12 cellular contexts compared by ENCODE assay signal in genomic region chr1:204491653-204492052, GRCh38. TPM values are rescaled to one million over a fixed set of nuclear protein-coding genes. Genes with fewer than 3 reads are reported as not detected.
DNase-seq lines count a peak whose midpoint lies in the region; ATAC-seq, FAIRE-seq and TF ChIP-seq lines count a peak whose summit lies in the region.
"Had no signal": no experiment of that assay in that cellular context is flagged by ENCODE, and none has a peak within 500 bp of the region (broad histone marks: within the 10 kb centered on the region; RNA-seq: fewer than 3 reads in every experiment).

No MANE protein-coding gene starts in this region.

- H3K27me3 Mint-ChIP-seq in CD8-positive, alpha-beta T cell (ENCODE audit: low read depth) = no peaks in the 10 kb centered on the region
- no peaks in the 10 kb centered on the region for H3K27me3 Mint-ChIP-seq in effector memory CD8-positive, alpha-beta T cell
- no peaks in the 10 kb centered on the region for H3K27me3 Mint-ChIP-seq in neural crest cell (ENCODE audit: low read depth)

- no peak overlapping the region for H3K4me3 Mint-ChIP-seq in CD8-positive, alpha-beta T cell
- H3K4me3 Mint-ChIP-seq in effector memory CD8-positive, alpha-beta T cell = peak overlapping the region; percentile 96 to 97
- peak overlapping the region; percentile 98 for H3K4me3 Mint-ChIP-seq in neural crest cell

- no peaks in the 10 kb centered on the region for H3K27me3 ChIP-seq in CD8-positive, alpha-beta T cell (ENCODE audit: insufficient read depth, low read length)
- no peaks in the 10 kb centered on the region for H3K27me3 ChIP-seq in effector memory CD4-positive, alpha-beta T cell (replicated peaks; ENCODE audit: control insufficient read depth, insufficient read depth, low read length, poor library complexity, severe bottlenecking)

- H3K9me3 ChIP-seq in A549 = no peaks in the 10 kb centered on the region
- no peaks in the 10 kb centered on the region for H3K9me3 ChIP-seq in CD8-positive, alpha-beta T cell (ENCODE audit: low read length)
- no peaks in the 10 kb centered on the region for H3K9me3 ChIP-seq in effector memory CD4-positive, alpha-beta T cell (ENCODE audit: control insufficient read depth, low read length)

- no peak overlapping the region for H3K4me3 ChIP-seq in A549
- H3K4me3 ChIP-seq in CD8-positive, alpha-beta T cell (ENCODE audit: low read depth, low read length) = no peak overlapping the region
- no peak overlapping the region for H3K4me3 ChIP-seq in effector memory CD4-positive, alpha-beta T cell (ENCODE audit: insufficient read depth, low read depth, low read length, poor library complexity, severe bottlenecking)
- H3K4me3 ChIP-seq: SK-N-MC had no signal

- no peak overlapping the region for H3K27ac ChIP-seq in A549
- no peak overlapping the region for H3K27ac ChIP-seq in CD8-positive, alpha-beta T cell (ENCODE audit: low read depth, low read length)
- H3K27ac ChIP-seq in effector memory CD4-positive, alpha-beta T cell (ENCODE audit: insufficient read depth, low read length, poor library complexity, severe bottlenecking) = no peak overlapping the region
- H3K27ac ChIP-seq: SK-N-MC had no signal

- no peaks in the 10 kb centered on the region for H3K9me3 Mint-ChIP-seq in CD8-positive, alpha-beta T cell
- no peaks in the 10 kb centered on the region for H3K9me3 Mint-ChIP-seq in effector memory CD8-positive, alpha-beta T cell
- no peaks in the 10 kb centered on the region for H3K9me3 Mint-ChIP-seq in neural crest cell

- H3K4me1 Mint-ChIP-seq in CD8-positive, alpha-beta T cell (ENCODE audit: low read depth) = peaks cover 63% of the 10 kb centered on the region
- peaks cover 47 to 59% of the 10 kb centered on the region in 2 donors for H3K4me1 Mint-ChIP-seq in effector memory CD8-positive, alpha-beta T cell (ENCODE audit: low read depth in 2 of 2)
- peaks cover 50% of the 10 kb centered on the region for H3K4me1 Mint-ChIP-seq in neural crest cell

- H3K27ac Mint-ChIP-seq in CD8-positive, alpha-beta T cell = peak overlapping the region; percentile 3
- peak overlapping the region; percentile 97 to 98 for H3K27ac Mint-ChIP-seq in effector memory CD8-positive, alpha-beta T cell
- no peak overlapping the region for H3K27ac Mint-ChIP-seq in neural crest cell (ENCODE audit: unreplicated experiment)

- H3K4me1 ChIP-seq in A549 = peaks cover 27% of the 10 kb centered on the region
- H3K4me1 ChIP-seq in CD8-positive, alpha-beta T cell (ENCODE audit: insufficient read depth, low read length) = peaks cover 28% of the 10 kb centered on the region
- peaks cover 21% of the 10 kb centered on the region for H3K4me1 ChIP-seq in effector memory CD4-positive, alpha-beta T cell (ENCODE audit: control insufficient read depth, insufficient read depth, low read length, poor library complexity, severe bottlenecking)

- H3K36me3 Mint-ChIP-seq in CD8-positive, alpha-beta T cell = peaks cover 23% of the 10 kb centered on the region
- H3K36me3 Mint-ChIP-seq in effector memory CD8-positive, alpha-beta T cell (ENCODE audit: insufficient read depth) = peaks cover 9% of the 10 kb centered on the region
- no peaks in the 10 kb centered on the region for H3K36me3 Mint-ChIP-seq in neural crest cell (ENCODE audit: low read depth)

- TF ChIP-seq EP300 in A549 (IDR thresholded peaks at IDR 0.05) = no peak

- POLR2A ChIA-PET in A549 (lab: Yijun Ruan, JAX) = no interaction called here
- POLR2A ChIA-PET in CD8-positive, alpha-beta T cell (lab: Charles Lee) = interaction anchor here (5.3 kb wide), 1 partner anchor 15 kb away, joined by 38 read pairs; no protein-coding TSS in a partner anchor

- DNase-seq in A549 (ENCODE audit: low read depth in 1 of 2, low spot score in 1 of 2) (no peak), neural crest cell (ENCODE audit: low read depth, low spot score) (no peak), activated gamma-delta T cell treated with Interleukin-2 at 50 U/mL for 16 hours (no peak), GF-D8 (lab: John Stamatoyannopoulos, UW) (no peak)
- no peak for DNase-seq in CD8-positive, alpha-beta T cell
- no peak for DNase-seq in effector memory CD8-positive, alpha-beta T cell
- DNase-seq in effector memory CD4-positive, alpha-beta T cell = no peak
- DNase-seq: kidney, NCI-H1930, NCI-H774 had no signal

- CTCF ChIA-PET in A549 (lab: Yijun Ruan, JAX) = interaction anchor here (0.6 to 20.5 kb wide), 7 partner anchors 12 to 1212 kb away, joined by 3 to 530 read pairs (median 5); no protein-coding TSS in a partner anchor
- CTCF ChIA-PET in CD8-positive, alpha-beta T cell (lab: Charles Lee) = interaction anchor here (0.6 to 36.4 kb wide), 3 partner anchors 13 to 1229 kb away, joined by 4 to 1205 read pairs (median 83); no protein-coding TSS in a partner anchor

- TF ChIP-seq POLR2A in A549 (IDR thresholded peaks at IDR 0.05; ENCODE audit: low read length) = no peak

- ATAC-seq in A549 = no peak
- no peak for ATAC-seq in CD8-positive, alpha-beta T cell
- no peak for ATAC-seq in effector memory CD8-positive, alpha-beta T cell (replicated peaks)
- no peak for ATAC-seq in HG02840 (IDR thresholded peaks at IDR 0.05; ENCODE audit: low FRiP score, unreplicated experiment)

- TF ChIP-seq CTCF in A549 (IDR thresholded peaks at IDR 0.05) (no peak), neural crest cell (conservative IDR thresholded peaks at IDR 0.05) (no peak)
- TF ChIP-seq CTCF in CD8-positive, alpha-beta T cell (IDR thresholded peaks at IDR 0.05) = no peak

- FAIRE-seq in A549 (lab: Jason Lieb, UNC) = no peak
- FAIRE-seq: kidney had no signal

- peak overlapping the region; percentile 94; the same call in 1 of the 3 replicates for H3K4me2 ChIP-seq in A549

- no peaks in the 10 kb centered on the region for H3K36me3 ChIP-seq in CD8-positive, alpha-beta T cell (ENCODE audit: insufficient read depth, low read length)
- H3K36me3 ChIP-seq in effector memory CD4-positive, alpha-beta T cell (ENCODE audit: control insufficient read depth, insufficient read depth, low read length) = no peaks in the 10 kb centered on the region

- intact Hi-C loops in CD8-positive, alpha-beta T cell (cut with DNase I, micrococcal nuclease) = loop anchor here in 1 of 2 experiments (5.0 to 10.0 kb wide), 2 partner anchors 316 to 327 kb away; partner anchors contain the start of gene REN

- no peak for TF ChIP-seq RAD21 in A549 (conservative IDR thresholded peaks at IDR 0.05 in 1 of 2, IDR thresholded peaks at IDR 0.05 in 1 of 2)

TF ChIP-seq in A549, 52 proteins besides CTCF, POLR2A, EP300 and RAD21:
- TF ChIP-seq MAFK (IDR thresholded peaks at IDR 0.05; ENCODE audit: partially characterized antibody) (peak; percentile 91), RCOR1 (IDR thresholded peaks at IDR 0.05; ENCODE audit: low read depth, low read length) (no peak)

RNA-seq across cellular contexts. Expression of gene PIK3C2B, which starts 3.0 kb away (rescaled TPM):
- polyA plus RNA-seq in A549 (2011; rRNA removed) (9.2 and 13.0 TPM in 2 replicates), A549 (2017; fragmentation: RNase III; extraction: RNeasy Plus Mini Kit Qiagen cat#74134 plus additional on column Dnase treatment) (9.0 to 9.7 TPM (median 9.4 TPM) in 3 replicates)
- polyA plus RNA-seq in A549 (2012; cell fraction: cytosol; rRNA removed) = 10.0 and 12.9 TPM in 2 replicates
- polyA plus RNA-seq in A549 (2012; cell fraction: nucleus; rRNA removed) = 23.4 and 28.2 TPM in 2 replicates
- polyA minus RNA-seq in A549 (2011; rRNA and poly(A)+ RNA removed) = 25.3 and 29.0 TPM in 2 replicates
- 10 to 100 TPM; 32.2 to 32.6 TPM for total RNA-seq in CD8-positive, alpha-beta T cell
- 70.5 and 71.7 TPM in 2 replicates for total RNA-seq in neural crest cell

RNA-seq across cellular contexts. Expression of gene MDM4, which starts 24.6 kb away (rescaled TPM):
- polyA plus RNA-seq in A549 (2011; rRNA removed) (38.9 and 48.9 TPM in 2 replicates), A549 (2017; fragmentation: RNase III; extraction: RNeasy Plus Mini Kit Qiagen cat#74134 plus additional on column Dnase treatment) (4.6 to 5.7 TPM (median 5.7 TPM) in 3 replicates)
- polyA plus RNA-seq in A549 (2012; cell fraction: cytosol; rRNA removed) = 2.7 and 3.4 TPM in 2 replicates
- 11.4 and 22.1 TPM in 2 replicates for polyA plus RNA-seq in A549 (2012; cell fraction: nucleus; rRNA removed)
- polyA minus RNA-seq in A549 (2011; rRNA and poly(A)+ RNA removed) = 55.7 and 61.1 TPM in 2 replicates
- total RNA-seq in CD8-positive, alpha-beta T cell = 100 to 1,000 TPM; 209 to 218 TPM
- 92.5 and 98.2 TPM in 2 replicates for total RNA-seq in neural crest cell
